Comparison of ENCODE assay signal across 20 cellular contexts in genomic region chr2:60512063-60512622, GRCh38. TPM values are rescaled to one million over a fixed set of nuclear protein-coding genes. Genes with fewer than 3 reads are reported as not detected.
DNase-seq lines count a peak whose midpoint lies in the region; ATAC-seq and TF ChIP-seq lines count a peak whose summit lies in the region.
"Had no signal": no experiment of that assay in that cellular context is flagged by ENCODE, and none has a peak within 500 bp of the region (broad histone marks: within the 10 kb centered on the region; RNA-seq: fewer than 3 reads in every experiment).

No MANE protein-coding gene starts in this region.

- H3K9me3 Mint-ChIP-seq in GM23338 = no peaks in the 10 kb centered on the region
- H3K9me3 Mint-ChIP-seq in activated B cell treated with CpG ODN at 0.5 μM for 24 hours = no peaks in the 10 kb centered on the region
- no peaks in the 10 kb centered on the region for H3K9me3 Mint-ChIP-seq in naive B cell
- no peaks in the 10 kb centered on the region for H3K9me3 Mint-ChIP-seq in activated CD8-positive, alpha-beta T cell treated with anti-CD3 and anti-CD28 coated beads, Interleukin-2, amount 10 ng/mL, durations not matched to agents 7 days and 5 days (ENCODE audit: insufficient read depth)
- H3K9me3 Mint-ChIP-seq: CD8-positive, alpha-beta T cell; T-cell had no signal

- CTCF ChIA-PET in activated B cell treated with CpG ODN at 0.5 μM for 24 hours (lab: Charles Lee) = interaction anchor here (0.9 to 2.3 kb wide), 4 partner anchors 10 to 38 kb away, joined by 3 to 8 read pairs (median 4); no protein-coding TSS in a partner anchor
- CTCF ChIA-PET in activated CD8-positive, alpha-beta T cell treated with anti-CD3 and anti-CD28 coated beads, Interleukin-2, amount 10 ng/mL, durations not matched to agents 7 days and 5 days (lab: Charles Lee) = no interaction called here
- CTCF ChIA-PET in RWPE1 (lab: Yijun Ruan, JAX) = interaction anchor here (0.5 kb wide), 1 partner anchor 41 kb away, joined by 3 read pairs; no protein-coding TSS in a partner anchor

- POLR2A ChIA-PET in activated B cell treated with CpG ODN at 0.5 μM for 24 hours (lab: Charles Lee) (interaction anchor here (0.7 to 2.1 kb wide), 11 partner anchors 11 to 160 kb away, joined by 3 to 10 read pairs (median 4); partner anchors contain the start of gene BCL11A), RWPE1 (lab: Yijun Ruan, JAX; ENCODE audit: low non-redundant PET) (no interaction called here)
- POLR2A ChIA-PET in activated CD8-positive, alpha-beta T cell treated with anti-CD3 and anti-CD28 coated beads, Interleukin-2, amount 10 ng/mL, durations not matched to agents 7 days and 5 days (lab: Charles Lee) = no interaction called here

- DNase-seq in GM23338 (ENCODE audit: low spot score) (no peak), activated B cell treated with CpG ODN at 0.5 μM for 24 hours (no peak), naive B cell (peak; percentile 26), NCI-H510A treated with DMSO at 0.1 percent for 48 hours (lab: John Stamatoyannopoulos, UW) (no peak), ureter (ENCODE audit: low spot score) (no peak), RWPE1 (ENCODE audit: low spot score) (no peak)
- DNase-seq in activated CD8-positive, alpha-beta T cell treated with anti-CD3 and anti-CD28 coated beads, Interleukin-2, amount 10 ng/mL, durations not matched to agents 7 days and 5 days = no peak
- DNase-seq: ACHN; activated CD4-positive, alpha-beta T cell treated with anti-CD3 and anti-CD28 coated beads, Interleukin-2, amount 50 U/mL, for 1 hour; activated naive CD4-positive, alpha-beta T cell; CD8-positive, alpha-beta T cell; mesendoderm; MV-4-11; NCI-H2029; SHP77; stimulated activated naive CD4-positive, alpha-beta T cell; T-cell had no signal

- H4K20me1 ChIP-seq in DOHH2 (ENCODE audit: control insufficient read depth, insufficient read depth, low read depth, low read length) (peaks cover 77% of the 10 kb centered on the region), GM23338 (replicated peaks; ENCODE audit: insufficient read depth) (peaks cover 69% of the 10 kb centered on the region)

- no peak overlapping the region for H2AFZ ChIP-seq in GM23338

- H3K4me1 ChIP-seq in DOHH2 (ENCODE audit: control insufficient read depth, low read length) (peaks cover 99% of the 10 kb centered on the region), GM23338 (ENCODE audit: insufficient read depth) (peaks cover 99% of the 10 kb centered on the region)
- H3K4me1 ChIP-seq: ascending aorta had no signal

- H3K4me3 ChIP-seq in DOHH2 (ENCODE audit: low read length) (no peak overlapping the region), GM23338 (no peak overlapping the region)
- H3K4me3 ChIP-seq: ascending aorta, K562 had no signal

- H3K9me2 ChIP-seq in DOHH2 (replicated peaks; ENCODE audit: control insufficient read depth, low read length) (no peaks in the 10 kb centered on the region), GM23338 (ENCODE audit: insufficient read depth) (0 out of 2 replicates have a peak, but pooled peaks cover 3% of the 10 kb centered on the region)

- H3K27ac Mint-ChIP-seq in GM23338 (no peak overlapping the region), activated B cell treated with CpG ODN at 0.5 μM for 24 hours (peak overlapping the region; percentile 91), naive B cell (peak overlapping the region; percentile 55 to 98 (median 92))
- no peak overlapping the region for H3K27ac Mint-ChIP-seq in activated CD8-positive, alpha-beta T cell treated with anti-CD3 and anti-CD28 coated beads, Interleukin-2, amount 10 ng/mL, durations not matched to agents 7 days and 5 days
- H3K27ac Mint-ChIP-seq: CD8-positive, alpha-beta T cell; T-cell had no signal

- H3F3A ChIP-seq in DOHH2 (ENCODE audit: control insufficient read depth, insufficient read depth) (peaks cover 18% of the 10 kb centered on the region), GM23338 (replicated peaks; ENCODE audit: low read depth) (peaks cover 5% of the 10 kb centered on the region; the same call in 1 of the 2 replicates)

- H3K4me1 Mint-ChIP-seq in GM23338 (peaks cover 91% of the 10 kb centered on the region), activated B cell treated with CpG ODN at 0.5 μM for 24 hours (peaks cover 98% of the 10 kb centered on the region), naive B cell (peaks cover 82 to 99% (median 99%) of the 10 kb centered on the region in 3 donors)
- H3K4me1 Mint-ChIP-seq in activated CD8-positive, alpha-beta T cell treated with anti-CD3 and anti-CD28 coated beads, Interleukin-2, amount 10 ng/mL, durations not matched to agents 7 days and 5 days (ENCODE audit: low read depth) = peaks cover 6% of the 10 kb centered on the region

- ATAC-seq in GM23338 = no peak
- ATAC-seq in activated B cell treated with CpG ODN at 0.5 μM for 24 hours (ENCODE audit: low read depth) = peak; percentile 22
- ATAC-seq in naive B cell (ENCODE audit: low read depth in 2 of 2) = peak; percentile 63 to 66
- ATAC-seq in activated CD8-positive, alpha-beta T cell treated with anti-CD3 and anti-CD28 coated beads, Interleukin-2, amount 10 ng/mL, durations not matched to agents 7 days and 5 days = no peak
- ATAC-seq: CD8-positive, alpha-beta T cell; K562; T-cell had no signal

- intact Hi-C loops in activated B cell treated with CpG ODN at 0.5 μM for 24 hours (cut with micrococcal nuclease) = loop anchor here (2.0 kb wide), 1 partner anchor 13 kb away; no protein-coding TSS in a partner anchor

- H3K9me3 ChIP-seq in DOHH2 (ENCODE audit: control insufficient read depth, insufficient read depth, low read length) = no peaks in the 10 kb centered on the region
- H3K9me3 ChIP-seq: ascending aorta had no signal

- H3K36me3 Mint-ChIP-seq in GM23338 (ENCODE audit: low read depth) (peaks cover 34% of the 10 kb centered on the region), activated B cell treated with CpG ODN at 0.5 μM for 24 hours (ENCODE audit: low read depth) (peaks cover 83% of the 10 kb centered on the region), naive B cell (peaks cover 33 to 43% of the 10 kb centered on the region in 2 donors)
- no peaks in the 10 kb centered on the region for H3K36me3 Mint-ChIP-seq in activated CD8-positive, alpha-beta T cell treated with anti-CD3 and anti-CD28 coated beads, Interleukin-2, amount 10 ng/mL, durations not matched to agents 7 days and 5 days (ENCODE audit: low read depth)
- H3K36me3 Mint-ChIP-seq: CD8-positive, alpha-beta T cell; T-cell had no signal

- TF ChIP-seq CTCF in DOHH2 (IDR thresholded peaks at IDR 0.05; ENCODE audit: low read depth, low read length, poor library complexity, severe bottlenecking) (no peak), GM23338 (conservative IDR thresholded peaks at IDR 0.05; ENCODE audit: low read depth in 2 of 2) (no peak), activated B cell treated with CpG ODN at 0.5 μM for 24 hours (IDR thresholded peaks at IDR 0.05) (no peak), RWPE1 (conservative IDR thresholded peaks at IDR 0.05; ENCODE audit: low read depth) (no peak)

- no peak overlapping the region for H3K4me3 Mint-ChIP-seq in GM23338
- H3K4me3 Mint-ChIP-seq in activated B cell treated with CpG ODN at 0.5 μM for 24 hours = peak overlapping the region; percentile 66
- peak overlapping the region in 7 of 8 donors; percentile 53 to 81 (median 64) for H3K4me3 Mint-ChIP-seq in naive B cell
- no peak overlapping the region for H3K4me3 Mint-ChIP-seq in activated CD8-positive, alpha-beta T cell treated with anti-CD3 and anti-CD28 coated beads, Interleukin-2, amount 10 ng/mL, durations not matched to agents 7 days and 5 days
- H3K4me3 Mint-ChIP-seq: CD8-positive, alpha-beta T cell; T-cell had no signal

- H3K27ac ChIP-seq in DOHH2 (ENCODE audit: low read depth, low read length) = peak overlapping the region; percentile 12
- peak overlapping the region; percentile 70; the same call in 1 of the 2 replicates for H3K27ac ChIP-seq in GM23338 (ENCODE audit: low read depth)
- H3K27ac ChIP-seq in RWPE1 = no peak overlapping the region
- H3K27ac ChIP-seq: ascending aorta had no signal

- H3K4me2 ChIP-seq in DOHH2 (ENCODE audit: low read length) = peak overlapping the region; percentile 23
- peak overlapping the region; percentile 76 for H3K4me2 ChIP-seq in GM23338

- H3K36me3 ChIP-seq in DOHH2 (ENCODE audit: control insufficient read depth, low read length) (peaks cover 97% of the 10 kb centered on the region), GM23338 (ENCODE audit: insufficient read depth) (no peaks in the 10 kb centered on the region)
- H3K36me3 ChIP-seq: ascending aorta had no signal

- H3K79me2 ChIP-seq in DOHH2 (ENCODE audit: control insufficient read depth, low read length) (peaks cover 100% of the 10 kb centered on the region), GM23338 (replicated peaks; ENCODE audit: insufficient read depth) (peaks cover 99% of the 10 kb centered on the region)

- H3K27me3 ChIP-seq in DOHH2 (ENCODE audit: control insufficient read depth, low read length) = no peaks in the 10 kb centered on the region
- H3K27me3 ChIP-seq in GM23338 (ENCODE audit: insufficient read depth) = no peaks in the 10 kb centered on the region
- H3K27me3 ChIP-seq: ascending aorta had no signal

- peaks cover 20% of the 10 kb centered on the region for H3K27me3 Mint-ChIP-seq in GM23338 (ENCODE audit: insufficient read depth, low read depth, poor library complexity)
- H3K27me3 Mint-ChIP-seq in activated B cell treated with CpG ODN at 0.5 μM for 24 hours = no peaks in the 10 kb centered on the region
- no peaks in the 10 kb centered on the region for H3K27me3 Mint-ChIP-seq in naive B cell
- peaks cover 32% of the 10 kb centered on the region for H3K27me3 Mint-ChIP-seq in activated CD8-positive, alpha-beta T cell treated with anti-CD3 and anti-CD28 coated beads, Interleukin-2, amount 10 ng/mL, durations not matched to agents 7 days and 5 days (ENCODE audit: low read depth)

TF ChIP-seq in GM23338, 12 proteins besides CTCF, POLR2A, EP300 and RAD21:
- no peak for TF ChIP-seq ZNF114 (CRISPR knock-in tag; IDR thresholded peaks at IDR 0.05)

RNA-seq across cellular contexts. Expression of gene BCL11A, which starts 41.3 kb away (rescaled TPM):
- 49.2 and 57.5 TPM in 2 replicates for total RNA-seq in GM23338 (2014; rRNA removed; shearing (Covaris generic))
- 72.5 and 77.6 TPM in 2 replicates for polyA plus RNA-seq in GM23338 (2016; fragmentation: Nextera tagmentation; extraction: Ambion mirVana)
- 279 and 331 TPM in 2 replicates for total RNA-seq in activated B cell treated with CpG ODN at 0.5 μM for 24 hours
- polyA plus RNA-seq in naive B cell (ENCODE audit: low read depth in 6 of 6) = 100 to 1,000 TPM; 152 to 246 (median 192) TPM
- total RNA-seq in ureter = 31.4 TPM
- under 1 TPM in 1 of 2 experiments, not detected in 1; 0.03 TPM for total RNA-seq in activated CD8-positive, alpha-beta T cell treated with anti-CD3 and anti-CD28 coated beads, Interleukin-2, amount 10 ng/mL, durations not matched to agents 7 days and 5 days
- polyA plus RNA-seq: K562 had no signal

Comparison
In these comparisons a context has a peak if more than half of its experiments do, and no peak if none do; other contexts are left out.
1. ATAC-seq: peak in activated B cell treated with CpG ODN at 0.5 μM for 24 hours (single experiment) and naive B cell (2 of 2); none in GM23338 (single experiment) and activated CD8-positive, alpha-beta T cell treated with anti-CD3 and anti-CD28 coated beads, Interleukin-2, amount 10 ng/mL, durations not matched to agents 7 days and 5 days (single experiment).
2. H3K27ac Mint-ChIP-seq: peak in activated B cell treated with CpG ODN at 0.5 μM for 24 hours (single experiment) and naive B cell (6 of 6); none in GM23338 (single experiment) and activated CD8-positive, alpha-beta T cell treated with anti-CD3 and anti-CD28 coated beads, Interleukin-2, amount 10 ng/mL, durations not matched to agents 7 days and 5 days (single experiment).
3. H3K4me3 Mint-ChIP-seq: peak in activated B cell treated with CpG ODN at 0.5 μM for 24 hours (single experiment) and naive B cell (7 of 8); none in GM23338 (single experiment) and activated CD8-positive, alpha-beta T cell treated with anti-CD3 and anti-CD28 coated beads, Interleukin-2, amount 10 ng/mL, durations not matched to agents 7 days and 5 days (single experiment).
4. RNA of gene BCL11A, which starts 41.3 kb away (total RNA-seq): 279 to 331 TPM in activated B cell treated with CpG ODN at 0.5 μM for 24 hours, 49.2 to 57.5 TPM in GM23338 and 31.4 TPM in ureter (single experiment); 0.03 TPM in activated CD8-positive, alpha-beta T cell treated with anti-CD3 and anti-CD28 coated beads, Interleukin-2, amount 10 ng/mL, durations not matched to agents 7 days and 5 days; every median in the first group is over 10 times any median in the second.